Comparison of ENCODE assay signal across 9 cellular contexts in genomic region chr6:37499433-37500293, GRCh38. TPM values are rescaled to one million over a fixed set of nuclear protein-coding genes. Genes with fewer than 3 reads are reported as not detected.
DNase-seq lines count a peak whose midpoint lies in the region; ATAC-seq, FAIRE-seq and TF ChIP-seq lines count a peak whose summit lies in the region.
"Had no signal": no experiment of that assay in that cellular context is flagged by ENCODE, and none has a peak within 500 bp of the region (broad histone marks: within the 10 kb centered on the region; RNA-seq: fewer than 3 reads in every experiment).

TSS of gene CCDC167 (minus strand) at chr6:37499893. CDS start at chr6:37499863, 30 bp downstream.

- DNase-seq in Ammon's horn (ENCODE audit: low spot score) (peak; percentile 97), GM19238 (ENCODE audit: insufficient read length, low spot score) (peak; percentile 89), NCI-H510A (lab: John Stamatoyannopoulos, UW) (peak; percentile 99), cerebellar cortex (ENCODE audit: low spot score) (peak; percentile 98), keratinocyte (ENCODE audit: low read depth, low spot score) (peak; percentile 98)
- DNase-seq in activated CD4-positive, CD25-positive, alpha-beta regulatory T cell treated with anti-CD3 and anti-CD28 coated beads, Interleukin-2, amount 50 U/mL, for 72 hours: peak; percentile 94
- peak; percentile 88 to 91 for DNase-seq in stimulated activated CD4-positive, alpha-beta T cell treated with anti-CD3 and anti-CD28 coated beads, Interleukin-15, amount 100 ng/mL, for 1 hour (ENCODE audit: low read depth in 1 of 2, low spot score in 1 of 2)

- peak within 1 kb of the TSS; percentile 70 for H3K27ac ChIP-seq in keratinocyte (ENCODE audit: control insufficient read depth, insufficient read depth, low read length)

- H3K36me3 ChIP-seq in keratinocyte (ENCODE audit: control insufficient read depth in 2 of 2, extremely low read depth in 1 of 2, insufficient read depth in 2 of 2, low read length in 2 of 2): no peaks in the 10 kb centered on the region

- peak; percentile 29 for FAIRE-seq in keratinocyte (lab: Jason Lieb, UNC)
- FAIRE-seq: islet of Langerhans had no signal

- H3K4me3 ChIP-seq in keratinocyte (ENCODE audit: control insufficient read depth in 2 of 3, extremely low read depth in 1 of 3, insufficient read depth in 2 of 3, low read depth in 1 of 3, low read length in 3 of 3): peak within 1 kb of the TSS; percentile 52 to 86 (median 81)

- dilution Hi-C loops in keratinocyte (cut with MboI; ENCODE audit: extremely low pct_ligation_motif_present, low sequenced_read_pairs): no loop called here

- H3K9me1 ChIP-seq in keratinocyte (ENCODE audit: control insufficient read depth, extremely low read depth, insufficient read depth, low read length): no peaks in the 10 kb centered on the region

- no peaks in the 10 kb centered on the region for H3K79me2 ChIP-seq in keratinocyte (ENCODE audit: control insufficient read depth, insufficient read depth, low read length)

- peak; percentile 87 for ATAC-seq in HG03439 (IDR thresholded peaks at IDR 0.05; ENCODE audit: unreplicated experiment)

- H3K9me3 ChIP-seq in keratinocyte (ENCODE audit: control insufficient read depth, low read depth, low read length): no peaks in the 10 kb centered on the region

- no peaks in the 10 kb centered on the region for H4K20me1 ChIP-seq in keratinocyte (ENCODE audit: control insufficient read depth, extremely low read depth, insufficient read depth, low read length)

- no peak for TF ChIP-seq CTCF in keratinocyte (optimal IDR thresholded peaks at IDR 0.05 in 1 of 3, IDR thresholded peaks at IDR 0.05 in 1 of 3, conservative IDR thresholded peaks at IDR 0.05 in 1 of 3; ENCODE audit: extremely low read depth in 1 of 3, insufficient read depth in 2 of 3, low read length in 3 of 3)

- H3K4me2 ChIP-seq in keratinocyte (ENCODE audit: control insufficient read depth, extremely low read depth, insufficient read depth, low read depth, low read length): peak within 1 kb of the TSS; percentile 93

- H3K4me1 ChIP-seq in keratinocyte (ENCODE audit: control insufficient read depth, extremely low read depth, insufficient read depth, low read length): peaks cover 10% of the 10 kb centered on the region

- H2AFZ ChIP-seq in keratinocyte (ENCODE audit: control insufficient read depth, low read length): peak within 1 kb of the TSS; percentile 100

- H3K9ac ChIP-seq in keratinocyte (ENCODE audit: control insufficient read depth, extremely low read depth, insufficient read depth, low read length): peak within 1 kb of the TSS; percentile 77

- H3K27me3 ChIP-seq in keratinocyte (ENCODE audit: control insufficient read depth, extremely low read depth, insufficient read depth, low read length): no peaks in the 10 kb centered on the region

RNA-seq across cellular contexts. Expression of gene CCDC167, which starts in this region (rescaled TPM):
- 39.8 to 48.7 TPM (median 45.6 TPM) in 3 replicates for polyA plus RNA-seq in keratinocyte
- 7.3 TPM for polyA plus RNA-seq in keratinocyte (2011; ENCODE audit: low read depth)
- polyA plus RNA-seq in keratinocyte (2011; cell fraction: cytosol; rRNA removed): 60.0 and 65.8 TPM in 2 replicates
- polyA plus RNA-seq in keratinocyte (2011; cell fraction: nucleus; rRNA removed): 20.6 TPM in 2 replicates
- 32.4 and 39.4 TPM in 2 replicates for polyA plus RNA-seq in keratinocyte (2012; ENCODE audit: low replicate concordance)
- 11.9 to 17.9 TPM (median 16.9 TPM) in 3 replicates for polyA minus RNA-seq in keratinocyte
- polyA minus RNA-seq in keratinocyte (2011; cell fraction: cytosol; rRNA and poly(A)+ RNA removed): 13.4 TPM
- polyA minus RNA-seq in keratinocyte (2011; cell fraction: nucleus; rRNA and poly(A)+ RNA removed): 3.3 and 4.0 TPM in 2 replicates

Comparison
In these comparisons a context has a peak if more than half of its experiments do, and no peak if none do; other contexts are left out.
1. Peak in every context shown above with its lines: DNase-seq, ATAC-seq, H3K4me3 ChIP-seq and H3K27ac ChIP-seq.